In the genomic region with DNA sequence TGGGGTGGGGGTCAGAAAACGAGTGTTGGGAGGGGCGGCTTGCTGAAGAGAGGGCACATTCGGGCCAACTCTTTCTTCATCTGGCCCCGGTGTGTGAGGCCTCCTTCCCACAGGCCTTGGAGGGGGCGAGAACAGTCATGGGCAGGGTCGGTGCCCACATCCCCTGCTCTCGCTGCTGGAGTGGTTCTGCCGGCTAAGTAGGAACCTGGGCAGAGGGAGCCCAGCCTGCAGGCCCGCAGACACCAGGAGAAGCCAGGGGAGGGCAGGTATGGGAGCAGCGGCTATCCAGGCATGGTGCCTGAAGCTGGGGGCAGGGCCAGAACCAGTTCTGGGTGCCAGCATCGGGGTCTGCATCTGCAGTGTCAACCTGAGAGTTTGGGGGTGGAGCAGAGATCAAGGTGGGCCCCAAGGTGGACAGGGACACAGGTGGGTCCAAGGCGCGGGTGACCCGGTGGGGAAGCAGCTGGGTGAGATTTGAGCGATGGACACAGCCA, we compare ENCODE assay signal across 22 cellular contexts. TPM values are rescaled to one million over a fixed set of nuclear protein-coding genes. Genes with fewer than 3 reads are reported as not detected.
DNase-seq lines count a peak whose midpoint lies in the region; ATAC-seq and TF ChIP-seq lines count a peak whose summit lies in the region.
"Had no signal": no experiment of that assay in that cellular context is flagged by ENCODE, and none has a peak within 500 bp of the region (broad histone marks: within the 10 kb centered on the region; RNA-seq: fewer than 3 reads in every experiment).

No MANE protein-coding gene starts in this region.

- ATAC-seq in natural killer cell (peak in 1 of 3 donors; percentile 12), WTC11 (no peak), left colon (no peak), upper lobe of right lung (no peak), HG03354 (IDR thresholded peaks at IDR 0.05; ENCODE audit: poor library complexity, severe bottlenecking, unreplicated experiment) (no peak)
- no peak for ATAC-seq in natural killer cell treated with Interleukin-12 subunit alpha and Interleukin-12 subunit beta and Interleukin-15 and Interleukin-18, amount 100 ng/mL, for 72 hours
- ATAC-seq: SK-N-SH treated with all-trans-retinoic acid at 6 μM for 48 hours had no signal

- CTCF ChIA-PET in WTC11 (lab: Charles Lee): interaction anchor here (0.6 to 0.8 kb wide), 2 partner anchors 12 to 152 kb away, joined by 3 to 4 read pairs; no protein-coding TSS in a partner anchor
- CTCF ChIA-PET in activated CD4-positive, alpha-beta memory T cell treated with anti-CD3 and anti-CD28 coated beads for 36 hours (lab: Charles Lee): interaction anchor here (1.3 kb wide), 1 partner anchor 179 kb away, joined by 4 read pairs; no protein-coding TSS in a partner anchor

- TF ChIP-seq CTCF in natural killer cell (IDR thresholded peaks at IDR 0.05) (no peak), WTC11 (IDR thresholded peaks at IDR 0.05) (no peak), upper lobe of right lung (IDR thresholded peaks at IDR 0.05) (no peak)

- H3K4me1 ChIP-seq in upper lobe of right lung: no peaks in the 10 kb centered on the region

- H3K36me3 Mint-ChIP-seq in natural killer cell: no peaks in the 10 kb centered on the region
- peaks cover 11% of the 10 kb centered on the region for H3K36me3 Mint-ChIP-seq in natural killer cell treated with Interleukin-12 subunit alpha and Interleukin-12 subunit beta and Interleukin-15 and Interleukin-18, amount 100 ng/mL, for 72 hours
- no peaks in the 10 kb centered on the region for H3K36me3 Mint-ChIP-seq in WTC11
- H3K36me3 Mint-ChIP-seq in activated CD4-positive, alpha-beta memory T cell treated with anti-CD3 and anti-CD28 coated beads for 36 hours: no peaks in the 10 kb centered on the region
- H3K36me3 Mint-ChIP-seq: CD4-positive, alpha-beta memory T cell had no signal

- no peak for DNase-seq in natural killer cell
- no peak for DNase-seq in natural killer cell treated with Interleukin-12 subunit alpha and Interleukin-12 subunit beta and Interleukin-15 and Interleukin-18, amount 100 ng/mL, for 72 hours (ENCODE audit: low spot score)
- peak; percentile 0 for DNase-seq in WTC11 (ENCODE audit: low spot score)
- peak; percentile 2 to 19 for DNase-seq in left colon
- peak; percentile 47 for DNase-seq in upper lobe of right lung
- no peak for DNase-seq in activated CD4-positive, alpha-beta memory T cell treated with anti-CD3 and anti-CD28 coated beads for 36 hours
- no peak for DNase-seq in NCI-H2227 treated with DMSO at 0.1 percent for 48 hours (lab: John Stamatoyannopoulos, UW)
- DNase-seq: AML-193; CD4-positive, alpha-beta memory T cell; DMS153; GDM1; H9; MM.1S; NCI-H1092; NCI-H1436 treated with DMSO at 0.1 percent for 48 hours; NCI-H2029 treated with DMSO at 0.1 percent for 48 hours; NCI-H2171; NCI-H446; NK-92 treated with Interleukin-12 subunit alpha and Interleukin-12 subunit beta, amount 100 ng/mL, for 24 hours; SHP77 treated with DMSO at 0.1 percent for 48 hours had no signal

- H3K9me3 ChIP-seq in upper lobe of right lung: no peaks in the 10 kb centered on the region

- H3K4me1 Mint-ChIP-seq in natural killer cell (peaks cover 46 to 55% of the 10 kb centered on the region in 2 donors), WTC11 (peaks cover 6% of the 10 kb centered on the region)
- peaks cover 22 to 44% of the 10 kb centered on the region in 2 donors for H3K4me1 Mint-ChIP-seq in natural killer cell treated with Interleukin-12 subunit alpha and Interleukin-12 subunit beta and Interleukin-15 and Interleukin-18, amount 100 ng/mL, for 72 hours (ENCODE audit: low read depth in 2 of 2)
- H3K4me1 Mint-ChIP-seq in activated CD4-positive, alpha-beta memory T cell treated with anti-CD3 and anti-CD28 coated beads for 36 hours (ENCODE audit: low read depth): no peaks in the 10 kb centered on the region

- H3K27me3 Mint-ChIP-seq in natural killer cell (ENCODE audit: low read depth in 2 of 2) (peaks cover 0 to 7% of the 10 kb centered on the region in 2 donors), WTC11 (ENCODE audit: low read depth) (no peaks in the 10 kb centered on the region)
- peaks cover 0 to 9% of the 10 kb centered on the region in 2 donors for H3K27me3 Mint-ChIP-seq in natural killer cell treated with Interleukin-12 subunit alpha and Interleukin-12 subunit beta and Interleukin-15 and Interleukin-18, amount 100 ng/mL, for 72 hours
- no peaks in the 10 kb centered on the region for H3K27me3 Mint-ChIP-seq in activated CD4-positive, alpha-beta memory T cell treated with anti-CD3 and anti-CD28 coated beads for 36 hours

- intact Hi-C loops in natural killer cell (cut with micrococcal nuclease): no loop called here
- intact Hi-C loops in left colon (cut with DNase I, micrococcal nuclease): no loop called here
- intact Hi-C loops in upper lobe of right lung (cut with DNase I): no loop called here
- intact Hi-C loops in activated CD4-positive, alpha-beta memory T cell treated with anti-CD3 and anti-CD28 coated beads for 36 hours (cut with micrococcal nuclease): no loop called here

- no peak overlapping the region for H3K27ac ChIP-seq in upper lobe of right lung

- POLR2A ChIA-PET in WTC11 (lab: Charles Lee): no interaction called here
- POLR2A ChIA-PET in activated CD4-positive, alpha-beta memory T cell treated with anti-CD3 and anti-CD28 coated beads for 36 hours (lab: Charles Lee): no interaction called here

- H3K27me3 ChIP-seq in upper lobe of right lung: no peaks in the 10 kb centered on the region

- peak overlapping the region; percentile 26 to 63 for H3K27ac Mint-ChIP-seq in natural killer cell
- H3K27ac Mint-ChIP-seq in natural killer cell treated with Interleukin-12 subunit alpha and Interleukin-12 subunit beta and Interleukin-15 and Interleukin-18, amount 100 ng/mL, for 72 hours: no peak overlapping the region
- no peak overlapping the region for H3K27ac Mint-ChIP-seq in WTC11
- H3K27ac Mint-ChIP-seq in activated CD4-positive, alpha-beta memory T cell treated with anti-CD3 and anti-CD28 coated beads for 36 hours: no peak overlapping the region
- H3K27ac Mint-ChIP-seq: CD4-positive, alpha-beta memory T cell had no signal

- peak overlapping the region; percentile 77 for H3K4me3 Mint-ChIP-seq in natural killer cell
- no peak overlapping the region for H3K4me3 Mint-ChIP-seq in natural killer cell treated with Interleukin-12 subunit alpha and Interleukin-12 subunit beta and Interleukin-15 and Interleukin-18, amount 100 ng/mL, for 72 hours
- no peak overlapping the region for H3K4me3 Mint-ChIP-seq in WTC11
- no peak overlapping the region for H3K4me3 Mint-ChIP-seq in activated CD4-positive, alpha-beta memory T cell treated with anti-CD3 and anti-CD28 coated beads for 36 hours
- H3K4me3 Mint-ChIP-seq: CD4-positive, alpha-beta memory T cell; H9 had no signal

- H3K4me3 ChIP-seq in upper lobe of right lung: no peak overlapping the region

- peaks cover 0 to 2% of the 10 kb centered on the region in 2 donors for H3K9me3 Mint-ChIP-seq in natural killer cell
- H3K9me3 Mint-ChIP-seq in natural killer cell treated with Interleukin-12 subunit alpha and Interleukin-12 subunit beta and Interleukin-15 and Interleukin-18, amount 100 ng/mL, for 72 hours: no peaks in the 10 kb centered on the region
- no peaks in the 10 kb centered on the region for H3K9me3 Mint-ChIP-seq in WTC11
- peaks cover 2% of the 10 kb centered on the region for H3K9me3 Mint-ChIP-seq in activated CD4-positive, alpha-beta memory T cell treated with anti-CD3 and anti-CD28 coated beads for 36 hours
- H3K9me3 Mint-ChIP-seq: H9 had no signal

- H3K36me3 ChIP-seq in upper lobe of right lung: no peaks in the 10 kb centered on the region

TF ChIP-seq in WTC11, 78 proteins besides CTCF, POLR2A, EP300 and RAD21:
- TF ChIP-seq PRRX2 (CRISPR knock-in tag; IDR thresholded peaks at IDR 0.05): no peak
- no peak for TF ChIP-seq NR2C2 (CRISPR knock-in tag; IDR thresholded peaks at IDR 0.05)
- no peak for TF ChIP-seq ZNF263 (CRISPR knock-in tag; IDR thresholded peaks at IDR 0.05; ENCODE audit: low read depth)

RNA-seq across cellular contexts. Expression of gene HPCAL1, which starts 46.6 kb away (rescaled TPM):
- total RNA-seq in natural killer cell (10 to 100 TPM; 31.1 to 45.2 (median 39.8) TPM), WTC11 (2021) (10.5 to 12.4 TPM (median 11.8 TPM) in 3 replicates), left colon (10 to 100 TPM; 73.1 to 85.7 TPM), upper lobe of right lung (160 TPM)
- total RNA-seq in natural killer cell treated with Interleukin-12 subunit alpha and Interleukin-12 subunit beta and Interleukin-15 and Interleukin-18, amount 100 ng/mL, for 72 hours: 10 to 100 TPM; 13.8 to 19.0 TPM
- 10 to 100 TPM; 82.2 to 82.6 TPM for total RNA-seq in activated CD4-positive, alpha-beta memory T cell treated with anti-CD3 and anti-CD28 coated beads for 36 hours

Comparison
In these comparisons a context has a peak if more than half of its experiments do, and no peak if none do; other contexts are left out.
1. H3K27ac Mint-ChIP-seq: peak in natural killer cell (2 of 2); none in natural killer cell treated with Interleukin-12 subunit alpha and Interleukin-12 subunit beta and Interleukin-15 and Interleukin-18, amount 100 ng/mL, for 72 hours (0 of 2), WTC11 (single experiment) and activated CD4-positive, alpha-beta memory T cell treated with anti-CD3 and anti-CD28 coated beads for 36 hours (single experiment).
2. DNase-seq: peak in WTC11 (single experiment), left colon (2 of 2) and upper lobe of right lung (single experiment); none in natural killer cell (single experiment), natural killer cell treated with Interleukin-12 subunit alpha and Interleukin-12 subunit beta and Interleukin-15 and Interleukin-18, amount 100 ng/mL, for 72 hours (single experiment), activated CD4-positive, alpha-beta memory T cell treated with anti-CD3 and anti-CD28 coated beads for 36 hours (single experiment) and NCI-H2227 treated with DMSO at 0.1 percent for 48 hours (single experiment).